Comparison of ENCODE assay signal across 1 cellular context in genomic region chr3:52512105-52512504, GRCh38.
TF ChIP-seq lines count a peak whose summit lies in the region.

No MANE protein-coding gene starts in this region.

TF ChIP-seq in H1, 55 proteins besides CTCF, POLR2A, EP300 and RAD21:
- TF ChIP-seq GABPA (IDR thresholded peaks at IDR 0.05; ENCODE audit: borderline replicate concordance, insufficient read depth, low read length), result no peak
- TF ChIP-seq TEAD4 (IDR thresholded peaks at IDR 0.05; ENCODE audit: low read depth, low read length), result no peak
- no peak for TF ChIP-seq TAF1 (IDR thresholded peaks at IDR 0.05; ENCODE audit: low read depth, low read length)
- TF ChIP-seq RBBP5 (IDR thresholded peaks at IDR 0.05; ENCODE audit: borderline replicate concordance, low read depth, low read length), result no peak
- TF ChIP-seq NANOG (IDR thresholded peaks at IDR 0.05; ENCODE audit: insufficient read depth, low read depth, low read length, poor library complexity, severe bottlenecking), result no peak
- no peak for TF ChIP-seq MAFK (IDR thresholded peaks at IDR 0.05; ENCODE audit: low read depth, low read length)
- TF ChIP-seq MAX (IDR thresholded peaks at IDR 0.05), result no peak
- TF ChIP-seq CHD7 (IDR thresholded peaks at IDR 0.05; ENCODE audit: insufficient replicate concordance, low read length), result no peak
- TF ChIP-seq SRF (IDR thresholded peaks at IDR 0.05; ENCODE audit: low read depth, low read length), result no peak
- no peak for TF ChIP-seq GTF2F1 (IDR thresholded peaks at IDR 0.05; ENCODE audit: borderline replicate concordance, low read depth, low read length)
- TF ChIP-seq KDM5A (IDR thresholded peaks at IDR 0.05; ENCODE audit: low read length), result no peak
- TF ChIP-seq SIN3A (conservative IDR thresholded peaks at IDR 0.05 in 1 of 2, IDR thresholded peaks at IDR 0.05 in 1 of 2; ENCODE audit: low read depth in 1 of 2, low read length in 2 of 2), result no peak
- no peak for TF ChIP-seq POLR2AphosphoS5 (IDR thresholded peaks at IDR 0.05; ENCODE audit: low read depth, low read length)
- TF ChIP-seq TCF12 (IDR thresholded peaks at IDR 0.05; ENCODE audit: low read depth, low read length), result no peak
- no peak for TF ChIP-seq ATF3 (IDR thresholded peaks at IDR 0.05; ENCODE audit: insufficient read depth, low read depth, low read length)
- no peak for TF ChIP-seq USF2 (IDR thresholded peaks at IDR 0.05; ENCODE audit: low read length)
- TF ChIP-seq CTBP2 (IDR thresholded peaks at IDR 0.05; ENCODE audit: borderline replicate concordance, insufficient read depth, insufficient read length, low read length), result no peak
- no peak for TF ChIP-seq SP4 (IDR thresholded peaks at IDR 0.05; ENCODE audit: low read length)
- no peak for TF ChIP-seq NRF1 (IDR thresholded peaks at IDR 0.05; ENCODE audit: low read depth, low read length)
TF ChIP-seq in H1: peak in this region for 0.
